12 cellular contexts compared by ENCODE assay signal in the genomic region with DNA sequence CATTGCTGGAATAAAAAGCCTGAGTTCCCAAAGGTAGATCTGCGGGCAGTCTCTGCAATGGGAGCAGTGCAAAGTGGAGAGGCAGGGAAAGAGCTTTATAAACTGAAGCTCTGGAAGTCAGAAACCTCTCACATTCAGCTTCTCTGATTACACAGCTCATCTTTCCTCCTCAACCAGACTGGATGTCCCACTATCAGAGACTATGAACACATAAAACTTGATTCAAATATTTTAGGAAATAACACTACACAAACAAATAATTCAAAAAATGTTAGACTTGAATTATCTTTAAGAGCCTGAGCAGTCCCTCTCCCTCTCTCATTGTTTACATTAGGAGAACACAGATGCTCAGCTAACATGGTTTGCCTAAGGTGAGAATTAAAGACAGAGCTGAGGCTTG.
A peak's percentile ranks its signal among the peaks of the same experiment; 100 is the strongest.
DNase-seq lines count a peak whose midpoint lies in the region; ATAC-seq and TF ChIP-seq lines count a peak whose summit lies in the region.
"Had no signal": no experiment of that assay in that cellular context is flagged by ENCODE, and none has a peak within 500 bp of the region (broad histone marks: within the 10 kb centered on the region; RNA-seq: fewer than 3 reads in every experiment).

No MANE protein-coding gene starts in this region.

- TF ChIP-seq POLR2A in spleen (IDR thresholded peaks at IDR 0.05): no peak
- TF ChIP-seq POLR2A in tibial nerve (IDR thresholded peaks at IDR 0.05): no peak

- no peaks in the 10 kb centered on the region for H3K9me3 ChIP-seq in T-helper 17 cell (ENCODE audit: control insufficient read depth, low read length, poor library complexity, severe bottlenecking)
- no peaks in the 10 kb centered on the region for H3K9me3 ChIP-seq in hepatocyte (ENCODE audit: low read depth)
- H3K9me3 ChIP-seq in spleen: no peaks in the 10 kb centered on the region
- H3K9me3 ChIP-seq in tibial nerve: no peaks in the 10 kb centered on the region
- H3K9me3 ChIP-seq: prostate gland, transverse colon had no signal

- H3K9me2 ChIP-seq in hepatocyte (replicated peaks; ENCODE audit: insufficient read depth): no peaks in the 10 kb centered on the region

- no peak for TF ChIP-seq CTCF in 22Rv1 (IDR thresholded peaks at IDR 0.05)
- no peak for TF ChIP-seq CTCF in hepatocyte (IDR thresholded peaks at IDR 0.05; ENCODE audit: poor library complexity)
- no peak for TF ChIP-seq CTCF in spleen (IDR thresholded peaks at IDR 0.05 in 8 of 11, conservative IDR thresholded peaks at IDR 0.05 in 3 of 11)
- no peak for TF ChIP-seq CTCF in tibial nerve (IDR thresholded peaks at IDR 0.05)

- intact Hi-C loops in spleen (cut with DNase I; ENCODE audit: low total_unique reads): no loop called here

- WGBS in hepatocyte (ENCODE audit: low lambda C conversion rate, missing lambda C conversion rate): 53% methylated on average over 1 of the region's 1 CpG
- 85 to 96% (median 89%) methylated on average over 1 of the region's 1 CpG for WGBS in spleen, 5 donors
- WGBS in tibial nerve, 2 donors: 62 to 63% methylated on average over 1 of the region's 1 CpG

- H3K27ac ChIP-seq in 22Rv1: peak overlapping the region; percentile 29
- peak overlapping the region; percentile 66 for H3K27ac ChIP-seq in hepatocyte
- H3K27ac ChIP-seq in spleen: no peak overlapping the region
- H3K27ac ChIP-seq in tibial nerve: peak overlapping the region in 1 of 4 donors; percentile 13
- H3K27ac ChIP-seq: prostate gland had no signal

- no peak overlapping the region for H2AFZ ChIP-seq in hepatocyte

- H3K4me1 Mint-ChIP-seq in T-helper 17 cell: no peaks in the 10 kb centered on the region
- H3K4me1 Mint-ChIP-seq: activated naive CD8-positive, alpha-beta T cell treated with anti-CD3 and anti-CD28 coated beads for 36 hours had no signal

- H3K36me3 ChIP-seq in hepatocyte (replicated peaks; ENCODE audit: insufficient read depth, low read depth): no peaks in the 10 kb centered on the region
- H3K36me3 ChIP-seq in spleen: no peaks in the 10 kb centered on the region
- no peaks in the 10 kb centered on the region for H3K36me3 ChIP-seq in tibial nerve
- H3K36me3 ChIP-seq: prostate gland, transverse colon had no signal

- H3K27me3 ChIP-seq in hepatocyte (no peaks in the 10 kb centered on the region), spleen (replicated peaks in 1 of 7) (no peaks in the 10 kb centered on the region), tibial nerve (no peaks in the 10 kb centered on the region)
- H3K27me3 ChIP-seq: transverse colon had no signal

- H3K27ac Mint-ChIP-seq in T-helper 17 cell: peak overlapping the region; percentile 8
- H3K27ac Mint-ChIP-seq: activated CD8-positive, alpha-beta T cell treated with anti-CD3 and anti-CD28 coated beads for 36 hours; activated naive CD8-positive, alpha-beta T cell treated with anti-CD3 and anti-CD28 coated beads for 36 hours had no signal

- TF ChIP-seq EP300 in tibial nerve (IDR thresholded peaks at IDR 0.05): no peak

- H3K4me3 ChIP-seq in hepatocyte: no peak overlapping the region
- no peak overlapping the region for H3K4me3 ChIP-seq in spleen
- H3K4me3 ChIP-seq in tibial nerve: no peak overlapping the region
- H3K4me3 ChIP-seq: prostate gland, transverse colon had no signal

- H3K27me3 Mint-ChIP-seq in T-helper 17 cell: peaks cover 33% of the 10 kb centered on the region
- H3K27me3 Mint-ChIP-seq: activated naive CD8-positive, alpha-beta T cell treated with anti-CD3 and anti-CD28 coated beads for 36 hours had no signal

- DNase-seq in HCEC 1CT (peak; percentile 34), T-helper 17 cell (no peak), hepatocyte (ENCODE audit: low spot score) (no peak), middle frontal gyrus (ENCODE audit: extremely low spot score, low spot score) (no peak), spleen (no peak), tibial nerve (ENCODE audit: low spot score in 2 of 2) (no peak)
- DNase-seq in activated CD4-positive, alpha-beta T cell treated with anti-CD3 and anti-CD28 coated beads, Interleukin-2, amount 50 U/mL, for 48 hours: no peak
- DNase-seq: activated CD8-positive, alpha-beta T cell treated with anti-CD3 and anti-CD28 coated beads for 36 hours; activated naive CD8-positive, alpha-beta T cell treated with anti-CD3 and anti-CD28 coated beads for 36 hours had no signal

- H3K79me2 ChIP-seq in hepatocyte: peaks cover 61% of the 10 kb centered on the region

- H3K36me3 Mint-ChIP-seq in T-helper 17 cell (ENCODE audit: low read depth): peaks cover 3% of the 10 kb centered on the region
- H3K36me3 Mint-ChIP-seq: activated naive CD8-positive, alpha-beta T cell treated with anti-CD3 and anti-CD28 coated beads for 36 hours had no signal

- H3K4me3 Mint-ChIP-seq in T-helper 17 cell: no peak overlapping the region
- H3K4me3 Mint-ChIP-seq: activated CD8-positive, alpha-beta T cell treated with anti-CD3 and anti-CD28 coated beads for 36 hours; activated naive CD8-positive, alpha-beta T cell treated with anti-CD3 and anti-CD28 coated beads for 36 hours had no signal

- H4K20me1 ChIP-seq in hepatocyte (ENCODE audit: insufficient read depth, poor library complexity, severe bottlenecking): peaks cover 27% of the 10 kb centered on the region

- H3K4me2 ChIP-seq in hepatocyte: no peak overlapping the region

- peaks cover 28% of the 10 kb centered on the region for H3K4me1 ChIP-seq in hepatocyte (ENCODE audit: insufficient read depth)
- peaks cover 0 to 42% (median 17%) of the 10 kb centered on the region in 6 donors for H3K4me1 ChIP-seq in spleen
- H3K4me1 ChIP-seq in tibial nerve: peaks cover 3 to 38% (median 18%) of the 10 kb centered on the region in 4 donors
- H3K4me1 ChIP-seq: prostate gland had no signal

- no peak for ATAC-seq in T-helper 17 cell
- ATAC-seq: activated CD8-positive, alpha-beta T cell treated with anti-CD3 and anti-CD28 coated beads for 36 hours had no signal

Comparison
In these comparisons a context has a peak if more than half of its experiments do, and no peak if none do; other contexts are left out.
1. H3K27ac ChIP-seq: peak in 22Rv1 (single experiment) and hepatocyte (single experiment); none in spleen (0 of 8).